In genomic region chr22:20129747-20130014, GRCh38 we compare ENCODE assay signal across 20 cellular contexts. TPM values are rescaled to one million over a fixed set of nuclear protein-coding genes. Genes with fewer than 3 reads are reported as not detected.
DNase-seq lines count a peak whose midpoint lies in the region; ATAC-seq, FAIRE-seq and TF ChIP-seq lines count a peak whose summit lies in the region.
"Had no signal": no experiment of that assay in that cellular context is flagged by ENCODE, and none has a peak within 500 bp of the region (broad histone marks: within the 10 kb centered on the region; RNA-seq: fewer than 3 reads in every experiment).

No MANE protein-coding gene starts in this region.

- peaks cover 9% of the 10 kb centered on the region for H3K4me1 ChIP-seq in cardiac muscle cell (ENCODE audit: low read depth)
- H3K4me1 ChIP-seq in right cardiac atrium (ENCODE audit: control insufficient read depth, insufficient read depth, low read length) = peaks cover 6% of the 10 kb centered on the region
- peaks cover 0 to 30% of the 10 kb centered on the region in 2 donors for H3K4me1 ChIP-seq in kidney (ENCODE audit: control insufficient read depth in 1 of 2, insufficient read depth in 1 of 2, low read depth in 1 of 2, low read length in 2 of 2)
- peaks cover 0 to 19% of the 10 kb centered on the region in 2 donors for H3K4me1 ChIP-seq in uterus

- H3K36me3 ChIP-seq in cardiac muscle cell (peaks cover 22% of the 10 kb centered on the region), kidney (ENCODE audit: control insufficient read depth in 1 of 2, insufficient read depth in 2 of 2, low read length in 2 of 2) (peaks cover 4 to 8% of the 10 kb centered on the region in 2 donors), uterus (no peaks in the 10 kb centered on the region)

- no peak overlapping the region for H3K9ac ChIP-seq in kidney (ENCODE audit: low read length in 2 of 2)

- peak overlapping the region; percentile 54 for H3K27ac ChIP-seq in cardiac muscle cell
- no peak overlapping the region for H3K27ac ChIP-seq in right cardiac atrium (ENCODE audit: low read length)
- no peak overlapping the region for H3K27ac ChIP-seq in kidney (ENCODE audit: low read depth in 2 of 2, low read length in 2 of 2)
- H3K27ac ChIP-seq in uterus = no peak overlapping the region
- H3K27ac ChIP-seq: colonic mucosa, SJSA1, upper lobe of right lung had no signal

- H3K4me3 ChIP-seq in cardiac muscle cell = no peak overlapping the region
- no peak overlapping the region for H3K4me3 ChIP-seq in right cardiac atrium (ENCODE audit: low read length)
- no peak overlapping the region for H3K4me3 ChIP-seq in kidney (ENCODE audit: low read length in 2 of 2)
- H3K4me3 ChIP-seq in uterus = no peak overlapping the region
- H3K4me3 ChIP-seq: colonic mucosa, heart right ventricle, left lung, SJSA1, upper lobe of right lung had no signal

- intact Hi-C loops in right cardiac atrium (cut with DNase I) = no loop called here
- intact Hi-C loops in kidney (cut with DNase I) = no loop called here
- intact Hi-C loops in uterus (cut with DNase I; ENCODE audit: low total_unique reads) = no loop called here

- TF ChIP-seq POLR2A in GM12891 (IDR thresholded peaks at IDR 0.05; ENCODE audit: low read depth, low read length) (no peak), uterus (IDR thresholded peaks at IDR 0.05) (no peak)

- H3K4me3 Mint-ChIP-seq in T-cell (peak overlapping the region in 2 of 3 donors; percentile 55 to 68), mesothelial cell of epicardium (peak overlapping the region; percentile 64)

- TF ChIP-seq CTCF in cardiac muscle cell (IDR thresholded peaks at IDR 0.05; ENCODE audit: low read depth, low read length) = no peak
- no peak for TF ChIP-seq CTCF in mesothelial cell of epicardium (IDR thresholded peaks at IDR 0.05; ENCODE audit: unreplicated experiment)
- no peak for TF ChIP-seq CTCF in kidney (IDR thresholded peaks at IDR 0.05; ENCODE audit: borderline replicate concordance, extremely low read depth, insufficient read depth)
- no peak for TF ChIP-seq CTCF in uterus (IDR thresholded peaks at IDR 0.05)

- ATAC-seq in right cardiac atrium (no peak), T-cell (replicated peaks in 1 of 4) (no peak)
- ATAC-seq: left lung, upper lobe of right lung had no signal

- H3K9me3 ChIP-seq in cardiac muscle cell (ENCODE audit: low read depth) (no peaks in the 10 kb centered on the region), right cardiac atrium (ENCODE audit: control insufficient read depth, low read length) (no peaks in the 10 kb centered on the region), kidney (ENCODE audit: control insufficient read depth in 1 of 2, low read length in 2 of 2) (no peaks in the 10 kb centered on the region), uterus (no peaks in the 10 kb centered on the region)
- H3K9me3 ChIP-seq: colonic mucosa, heart right ventricle, left lung, SJSA1, upper lobe of right lung had no signal

- H3K27ac Mint-ChIP-seq in T-cell (peak overlapping the region; percentile 71 to 86), mesothelial cell of epicardium (no peak overlapping the region)
- H3K27ac Mint-ChIP-seq: nephron progenitor cell had no signal

- DNase-seq in cardiac muscle cell (ENCODE audit: low read depth in 1 of 2, low spot score in 1 of 2) (no peak), right cardiac atrium (no peak), T-cell (no peak), mesothelial cell of epicardium (ENCODE audit: low spot score in 2 of 2, unreplicated experiment in 2 of 2) (no peak), kidney (no peak), GM12891 (ENCODE audit: insufficient read length, low spot score) (no peak), uterus (no peak)
- DNase-seq: heart right ventricle, left lung, NCI-H2029 treated with DMSO at 0.1 percent for 48 hours, NCI-H226, nephron progenitor cell, upper lobe of right lung had no signal

- H3K9me3 Mint-ChIP-seq in T-cell (no peaks in the 10 kb centered on the region), mesothelial cell of epicardium (no peaks in the 10 kb centered on the region)
- H3K9me3 Mint-ChIP-seq: activated CD4-positive, alpha-beta T cell treated with anti-CD3 and anti-CD28 coated beads, Interleukin-2, amount 10 ng/mL, durations not matched to agents 24 days and 14 days; CD8-positive, alpha-beta memory T cell; effector memory CD8-positive, alpha-beta T cell; nephron progenitor cell had no signal

- peaks cover 24 to 33% (median 31%) of the 10 kb centered on the region in 3 donors for H3K4me1 Mint-ChIP-seq in T-cell
- H3K4me1 Mint-ChIP-seq in mesothelial cell of epicardium = peaks cover 11% of the 10 kb centered on the region

- 87% methylated on average over 3 of the region's 3 CpGs for WGBS in right cardiac atrium

- POLR2A ChIA-PET in T-cell (lab: Charles Lee) = no interaction called here

- FAIRE-seq in kidney (lab: Jason Lieb, UNC) (no peak), GM12891 (lab: Jason Lieb, UNC) (no peak)

- H3K27me3 ChIP-seq in cardiac muscle cell (no peaks in the 10 kb centered on the region), right cardiac atrium (ENCODE audit: control insufficient read depth, insufficient read depth) (no peaks in the 10 kb centered on the region), uterus (no peaks in the 10 kb centered on the region)
- H3K27me3 ChIP-seq: colonic mucosa, heart right ventricle, left lung, SJSA1, upper lobe of right lung had no signal

- peaks cover 14% of the 10 kb centered on the region for H3K36me3 Mint-ChIP-seq in T-cell
- peaks cover 6% of the 10 kb centered on the region for H3K36me3 Mint-ChIP-seq in mesothelial cell of epicardium

- H3K27me3 Mint-ChIP-seq in T-cell = no peaks in the 10 kb centered on the region
- no peaks in the 10 kb centered on the region for H3K27me3 Mint-ChIP-seq in mesothelial cell of epicardium (ENCODE audit: low read depth)
- H3K27me3 Mint-ChIP-seq: activated CD4-positive, alpha-beta T cell treated with anti-CD3 and anti-CD28 coated beads, Interleukin-2, amount 10 ng/mL, durations not matched to agents 24 days and 14 days; CD8-positive, alpha-beta memory T cell; effector memory CD8-positive, alpha-beta T cell had no signal

- CTCF ChIA-PET in T-cell (lab: Charles Lee) = interaction anchor here (0.6 to 1.6 kb wide), 5 partner anchors 12 to 161 kb away, joined by 3 to 5 read pairs (median 4); partner anchors contain the start of genes TANGO2 (in 1 of the 2) and TRMT2A (in 1 of the 2)

TF ChIP-seq in GM12891, 5 proteins besides CTCF, POLR2A, EP300 and RAD21:
- TF ChIP-seq PAX5 (IDR thresholded peaks at IDR 0.05; ENCODE audit: insufficient read depth, low read length, severe bottlenecking) = no peak
- no peak for TF ChIP-seq POLR2AphosphoS5 (IDR thresholded peaks at IDR 0.05; ENCODE audit: low read depth, low read length)
- no peak for TF ChIP-seq SPI1 (IDR thresholded peaks at IDR 0.05; ENCODE audit: low read depth, low read length)
- no peak for TF ChIP-seq TAF1 (IDR thresholded peaks at IDR 0.05; ENCODE audit: low read depth, low read length)
- TF ChIP-seq POU2F2 (IDR thresholded peaks at IDR 0.05; ENCODE audit: low read depth, low read length) = no peak

RNA-seq across cellular contexts. Expression of gene ZDHHC8, which starts 1.9 kb away (rescaled TPM):
- total RNA-seq in cardiac muscle cell (30.3 and 35.8 TPM in 2 replicates), right cardiac atrium (10 to 100 TPM; 49.1 to 64.7 (median 55.7) TPM), T-cell (100 to 1,000 TPM in 1 of 5 donors, 10 to 100 TPM in 4; 68.4 to 102 (median 92.1) TPM), mesothelial cell of epicardium (82.4 to 86.2 TPM (median 82.4 TPM) in 3 replicates), kidney (57.1 TPM), uterus (10 to 100 TPM in 3 of 4 donors, 1 to 10 TPM in 1; 2.4 to 87.9 (median 20.1) TPM)
- polyA plus RNA-seq in cardiac muscle cell (43.8 and 53.4 TPM in 2 replicates), right cardiac atrium (34.2 TPM), kidney (ENCODE audit: insufficient read depth, low read depth, low replicate concordance) (18.8 TPM)
- 7.3 TPM for polyA plus RNA-seq in GM12891 (2012; ENCODE audit: low read depth, missing spikeins)

RNA-seq across cellular contexts. Expression of gene TRMT2A, which starts 12.7 kb away (rescaled TPM):
- total RNA-seq in cardiac muscle cell (55.7 and 71.9 TPM in 2 replicates), right cardiac atrium (10 to 100 TPM; 23.1 to 32.0 (median 29.7) TPM), T-cell (100 to 1,000 TPM in 3 of 5 donors, 10 to 100 TPM in 2; 87.6 to 136 (median 123) TPM), mesothelial cell of epicardium (68.7 to 78.1 TPM (median 76.0 TPM) in 3 replicates), kidney (50.0 TPM), uterus (100 to 1,000 TPM in 1 of 4 donors, 10 to 100 TPM in 3; 30.9 to 123 (median 45.3) TPM)
- polyA plus RNA-seq in cardiac muscle cell (76.5 and 77.7 TPM in 2 replicates), right cardiac atrium (23.1 TPM), kidney (ENCODE audit: insufficient read depth, low read depth, low replicate concordance) (37.3 TPM)
- 45.8 TPM for polyA plus RNA-seq in GM12891 (2012; ENCODE audit: low read depth, missing spikeins)

RNA-seq across cellular contexts. Expression of gene RANBP1, which starts 13.8 kb away (rescaled TPM):
- 252 and 373 TPM in 2 replicates for total RNA-seq in cardiac muscle cell
- 222 and 271 TPM in 2 replicates for polyA plus RNA-seq in cardiac muscle cell
- total RNA-seq in right cardiac atrium = 10 to 100 TPM; 32.5 to 46.8 (median 39.5) TPM
- polyA plus RNA-seq in right cardiac atrium = 33.3 TPM
- 10 to 100 TPM; 64.0 to 81.1 (median 75.4) TPM for total RNA-seq in T-cell
- 154 to 155 TPM (median 154 TPM) in 3 replicates for total RNA-seq in mesothelial cell of epicardium
- 67.2 TPM for total RNA-seq in kidney
- 80.5 TPM for polyA plus RNA-seq in kidney (ENCODE audit: insufficient read depth, low read depth, low replicate concordance)
- 168 TPM for polyA plus RNA-seq in GM12891 (2012; ENCODE audit: low read depth, missing spikeins)
- 100 to 1,000 TPM in 2 of 4 donors, 10 to 100 TPM in 2; 57.6 to 233 (median 135) TPM for total RNA-seq in uterus

RNA-seq across cellular contexts. Expression of gene CCDC188, which starts 21.2 kb away (rescaled TPM):
- total RNA-seq in cardiac muscle cell = not detected in 2 replicates
- not detected in 2 replicates for polyA plus RNA-seq in cardiac muscle cell
- total RNA-seq in right cardiac atrium = under 1 TPM; 0.22 to 0.83 (median 0.39) TPM
- 0.54 TPM for polyA plus RNA-seq in right cardiac atrium
- under 1 TPM in 3 of 5 donors, not detected in 2; 0.18 to 0.66 (median 0.58) TPM for total RNA-seq in T-cell
- total RNA-seq in mesothelial cell of epicardium = not detected in 3 replicates
- total RNA-seq in kidney = 2.8 TPM
- 0.54 TPM for polyA plus RNA-seq in kidney (ENCODE audit: insufficient read depth, low read depth, low replicate concordance)
- 0.05 TPM for polyA plus RNA-seq in GM12891 (2012; ENCODE audit: low read depth, missing spikeins)
- 1 to 10 TPM in 2 of 4 donors, not detected in 2; 2.7 to 4.3 TPM for total RNA-seq in uterus
- total RNA-seq: activated CD4-positive, alpha-beta T cell treated with anti-CD3 and anti-CD28 coated beads, Interleukin-2, amount 10 ng/mL, durations not matched to agents 24 days and 14 days; CD8-positive, alpha-beta memory T cell; IMR-90 had no signal
- polyA plus RNA-seq: AG04450; CD8-positive, alpha-beta memory T cell had no signal

RNA-seq across cellular contexts. Expression of gene DGCR8, which starts 49.6 kb away (rescaled TPM):
- 23.8 and 34.2 TPM in 2 replicates for total RNA-seq in cardiac muscle cell
- polyA plus RNA-seq in cardiac muscle cell = 8.1 and 15.1 TPM in 2 replicates
- total RNA-seq in right cardiac atrium = 10 to 100 TPM; 15.5 to 18.6 (median 17.0) TPM
- polyA plus RNA-seq in right cardiac atrium = 11.2 TPM
- 10 to 100 TPM; 38.4 to 48.1 (median 45.1) TPM for total RNA-seq in T-cell
- 69.4 to 72.3 TPM (median 71.5 TPM) in 3 replicates for total RNA-seq in mesothelial cell of epicardium
- 40.1 TPM for total RNA-seq in kidney
- polyA plus RNA-seq in kidney (ENCODE audit: insufficient read depth, low read depth, low replicate concordance) = 12.2 TPM
- polyA plus RNA-seq in GM12891 (2012; ENCODE audit: low read depth, missing spikeins) = 13.9 TPM
- 10 to 100 TPM; 13.2 to 56.2 (median 33.5) TPM for total RNA-seq in uterus
